Comparison of ENCODE assay signal across 8 cellular contexts in the genomic region with DNA sequence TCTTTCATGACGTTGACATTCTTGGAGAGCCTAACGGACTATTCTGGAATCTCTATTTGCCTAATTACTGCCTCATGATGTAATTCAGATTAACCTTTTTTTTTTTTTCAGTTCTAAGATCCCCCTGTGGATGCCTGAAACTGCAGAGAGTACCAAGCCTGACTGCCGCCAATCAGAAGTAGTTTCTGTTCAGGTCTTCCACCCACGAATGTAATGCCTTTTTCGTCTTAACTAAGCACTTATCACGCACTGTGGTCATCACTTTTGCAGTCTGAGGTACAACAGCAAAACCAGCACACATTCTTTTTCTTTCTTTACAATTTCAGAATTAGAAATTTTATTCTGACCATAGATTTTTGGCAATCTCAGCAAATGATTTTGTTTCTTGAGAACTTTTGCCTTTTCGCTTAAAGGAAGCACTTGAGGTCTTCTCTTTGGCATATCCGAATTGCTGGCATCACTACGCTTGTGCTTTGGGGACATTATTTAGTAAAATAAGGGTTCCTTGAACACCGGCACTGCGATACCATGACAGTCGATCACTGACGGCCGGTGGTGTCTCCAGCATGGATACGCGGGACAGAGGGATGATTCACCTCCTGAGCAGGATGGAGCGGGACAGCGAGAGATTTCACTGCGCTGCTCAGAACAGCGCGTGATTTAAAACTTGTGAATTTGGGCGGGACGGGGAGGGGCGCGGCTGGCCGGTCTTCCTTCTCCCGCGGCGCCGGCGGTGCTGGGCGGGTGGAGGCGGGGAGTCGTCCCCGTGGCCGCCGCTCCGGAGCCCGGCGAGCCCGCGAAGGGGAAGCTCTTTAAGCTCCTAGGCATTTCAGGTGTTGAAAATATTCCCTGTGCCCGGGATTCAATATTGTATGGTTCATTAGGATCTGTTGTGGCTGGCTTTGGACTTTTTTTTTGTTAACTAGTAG. TPM values are rescaled to one million over a fixed set of nuclear protein-coding genes. Genes with fewer than 3 reads are reported as not detected.
DNase-seq lines count a peak whose midpoint lies in the region; ATAC-seq and TF ChIP-seq lines count a peak whose summit lies in the region.

No MANE protein-coding gene starts in this region.

- H2BK20ac ChIP-seq in IMR-90 (ENCODE audit: low read depth, low read length) = no peak overlapping the region

- peaks cover 71% of the 10 kb centered on the region for H3K27me3 Mint-ChIP-seq in activated T-cell treated with anti-CD3 and anti-CD28 coated beads, Interleukin-2, amount 50 U/mL, for 24 hours
- peaks cover 28% of the 10 kb centered on the region for H3K27me3 Mint-ChIP-seq in osteocyte (ENCODE audit: unreplicated experiment)

- H3K36me3 Mint-ChIP-seq in activated T-cell treated with anti-CD3 and anti-CD28 coated beads, Interleukin-2, amount 50 U/mL, for 24 hours (ENCODE audit: low read depth) = peaks cover 2% of the 10 kb centered on the region
- H3K36me3 Mint-ChIP-seq in osteocyte (ENCODE audit: unreplicated experiment) = no peaks in the 10 kb centered on the region

- peaks cover 40% of the 10 kb centered on the region for H3K27me3 ChIP-seq in IMR-90 (ENCODE audit: control insufficient read depth, insufficient read depth, low read length)

- dilution Hi-C loops in IMR-90 (cut with HindIII; ENCODE audit: low sequenced_read_pairs, unreplicated experiment) = no loop called here

- CTCF ChIA-PET in IMR-90 (lab: Yijun Ruan, JAX) = interaction anchor here (0.6 kb wide), 1 partner anchor 443 kb away, joined by 4 read pairs; no protein-coding TSS in a partner anchor

- POLR2A ChIA-PET in IMR-90 (lab: Charles Lee; ENCODE audit: unreplicated experiment) = interaction anchor here (0.6 kb wide), 1 partner anchor 9 kb away, joined by 4 read pairs; no protein-coding TSS in a partner anchor

- peak overlapping the region; percentile 92 for H3K27ac Mint-ChIP-seq in activated T-cell treated with anti-CD3 and anti-CD28 coated beads, Interleukin-2, amount 50 U/mL, for 24 hours
- peak overlapping the region; percentile 0 for H3K27ac Mint-ChIP-seq in osteocyte (ENCODE audit: unreplicated experiment)

- H3K9ac ChIP-seq in IMR-90 (ENCODE audit: low read depth, low read length) = no peak overlapping the region; the same call in 1 of the 2 replicates

- 14% methylated on average over 22 of the region's 43 CpGs; no CpG with 5 or more reads in 1 of the 2 experiments for WGBS in IMR-90 (ENCODE audit: extremely low coverage in 2 of 2, insufficient read length in 1 of 2), 2 experiments

- ATAC-seq in GM21786 (IDR thresholded peaks at IDR 0.05; ENCODE audit: unreplicated experiment) (peak; percentile 72), IMR-90 (ENCODE audit: low read depth) (peak; percentile 95)

- intact Hi-C loops in IMR-90 (cut with micrococcal nuclease) = loop anchor here (10.0 kb wide), 1 partner anchor 58 kb away; no protein-coding TSS in a partner anchor

- H3K4ac ChIP-seq in IMR-90 (ENCODE audit: low read depth, low read length) = no peak overlapping the region

- no peak overlapping the region for H2BK15ac ChIP-seq in IMR-90 (ENCODE audit: low read depth, low read length)

- H2BK120ac ChIP-seq in IMR-90 (ENCODE audit: low read depth, low read length) = no peak overlapping the region

- H3K27ac ChIP-seq in IMR-90 (ENCODE audit: insufficient read depth, low read length) = no peak overlapping the region

- H3K4me3 ChIP-seq in IMR-90 (ENCODE audit: insufficient read depth, low read depth, low read length) (peak overlapping the region; percentile 9), foreskin fibroblast (ENCODE audit: low read depth in 1 of 2, low read length in 2 of 2) (peak overlapping the region; percentile 45 to 49)

- H4K91ac ChIP-seq in IMR-90 (ENCODE audit: insufficient read depth, low read depth, low read length) = no peak overlapping the region

- peak overlapping the region; percentile 81 for H3K4me3 Mint-ChIP-seq in activated T-cell treated with anti-CD3 and anti-CD28 coated beads, Interleukin-2, amount 50 U/mL, for 24 hours
- peak overlapping the region; percentile 78 for H3K4me3 Mint-ChIP-seq in osteocyte (ENCODE audit: unreplicated experiment)

- no TSS peak for BruUV-seq in IMR-90 (replicated peaks; lab: Mats Ljungman, UMichigan)

- no peak overlapping the region for H3K14ac ChIP-seq in IMR-90 (replicated peaks; ENCODE audit: low read depth, low read length)

- peak overlapping the region; percentile 77 for H2AFZ ChIP-seq in IMR-90 (replicated peaks; ENCODE audit: low read length, poor library complexity)

- peaks cover 3% of the 10 kb centered on the region; the same call in 1 of the 2 replicates for H3K9me3 ChIP-seq in IMR-90 (ENCODE audit: control insufficient read depth, insufficient read depth, low read length)

- TF ChIP-seq RAD21 in IMR-90 (IDR thresholded peaks at IDR 0.05; ENCODE audit: low read length) = no peak

- H3K4me1 ChIP-seq in IMR-90 (ENCODE audit: control insufficient read depth, insufficient read depth, low read length) = no peaks in the 10 kb centered on the region

- H3K4me2 ChIP-seq in IMR-90 (ENCODE audit: low read depth, low read length) = peak overlapping the region; percentile 65

- H3K79me1 ChIP-seq in IMR-90 (ENCODE audit: low read depth in 1 of 2, low read length in 2 of 2) = no peaks in the 10 kb centered on the region

- DNase-seq in DMS 273 (lab: John Stamatoyannopoulos, UW; ENCODE audit: unreplicated experiment) (peak; percentile 58), DMS 273 treated with DMSO at 0.1 percent for 48 hours (lab: John Stamatoyannopoulos, UW) (no peak), IMR-90 (peak; percentile 49), foreskin fibroblast (peak; percentile 45 to 80), osteocyte (ENCODE audit: extremely low spot score, unreplicated experiment) (no peak), UCSD-AML1 (lab: John Stamatoyannopoulos, UW; ENCODE audit: unreplicated experiment) (no peak)
- DNase-seq in activated T-cell treated with anti-CD3 and anti-CD28 coated beads, Interleukin-2, amount 50 U/mL, for 24 hours = no peak

- no peak overlapping the region for H2AK5ac ChIP-seq in IMR-90 (ENCODE audit: low read depth, low read length)

- TF ChIP-seq POLR2A in IMR-90 (IDR thresholded peaks at IDR 0.05; ENCODE audit: low read depth, low read length) = no peak

- H3K18ac ChIP-seq in IMR-90 (ENCODE audit: low read depth, low read length) = no peak overlapping the region

- TF ChIP-seq CTCF in IMR-90 (conservative IDR thresholded peaks at IDR 0.05; ENCODE audit: low read depth, low read length) (no peak), foreskin fibroblast (IDR thresholded peaks at IDR 0.05; ENCODE audit: low read depth, low read length) (no peak), osteocyte (IDR thresholded peaks at IDR 0.05) (no peak)

- in situ Hi-C loops in IMR-90 (cut with MboI; ENCODE audit: low sequenced_read_pairs) = no loop called here

- H3K4me1 Mint-ChIP-seq in activated T-cell treated with anti-CD3 and anti-CD28 coated beads, Interleukin-2, amount 50 U/mL, for 24 hours (ENCODE audit: low read depth) = peaks cover 57% of the 10 kb centered on the region
- peaks cover 13% of the 10 kb centered on the region for H3K4me1 Mint-ChIP-seq in osteocyte (ENCODE audit: unreplicated experiment)

- H3K36me3 ChIP-seq in IMR-90 (ENCODE audit: control insufficient read depth, insufficient read depth, low read length) = no peaks in the 10 kb centered on the region

- no peak overlapping the region for H4K8ac ChIP-seq in IMR-90 (ENCODE audit: low read depth in 2 of 2, low read length in 2 of 2)

- no peaks in the 10 kb centered on the region for H4K20me1 ChIP-seq in IMR-90 (ENCODE audit: insufficient read depth, low read length)

- H4K5ac ChIP-seq in IMR-90 (ENCODE audit: low read depth, low read length) = no peak overlapping the region

- no peak overlapping the region for H3K23ac ChIP-seq in IMR-90 (ENCODE audit: low read depth, low read length)

- no peaks in the 10 kb centered on the region for H3K9me1 ChIP-seq in IMR-90 (ENCODE audit: insufficient read depth, low read length)

- no peak overlapping the region for H2AK9ac ChIP-seq in IMR-90 (replicated peaks; ENCODE audit: low read depth, low read length, poor library complexity)

- no peak overlapping the region for H2BK5ac ChIP-seq in IMR-90 (ENCODE audit: low read depth, low read length, poor library complexity, severe bottlenecking)

- no peak overlapping the region for H3K56ac ChIP-seq in IMR-90 (ENCODE audit: extremely low read depth, insufficient read depth, low read length)

- H3K9me3 Mint-ChIP-seq in activated T-cell treated with anti-CD3 and anti-CD28 coated beads, Interleukin-2, amount 50 U/mL, for 24 hours = no peaks in the 10 kb centered on the region
- no peaks in the 10 kb centered on the region for H3K9me3 Mint-ChIP-seq in osteocyte (ENCODE audit: unreplicated experiment)

TF ChIP-seq in IMR-90, 13 proteins besides CTCF, POLR2A, EP300 and RAD21 (continues in another document):
- TF ChIP-seq RCOR1 (IDR thresholded peaks at IDR 0.05; ENCODE audit: insufficient replicate concordance, low read length) (no peak), FOS (IDR thresholded peaks at IDR 0.05; ENCODE audit: low read depth, low read length) (no peak), NFE2L2 (IDR thresholded peaks at IDR 0.05; ENCODE audit: low read depth, low read length) (no peak), BHLHE40 (IDR thresholded peaks at IDR 0.05; ENCODE audit: low read depth, low read length) (no peak), RFX5 (IDR thresholded peaks at IDR 0.05; ENCODE audit: low read depth, low read length) (no peak), SMC3 (IDR thresholded peaks at IDR 0.05; ENCODE audit: low read depth, low read length) (no peak), MXI1 (IDR thresholded peaks at IDR 0.05; ENCODE audit: borderline replicate concordance, low read depth, low read length) (no peak), MAFK (IDR thresholded peaks at IDR 0.05; ENCODE audit: low read depth, low read length) (no peak), CHD1 (IDR thresholded peaks at IDR 0.05; ENCODE audit: low read depth, low read length) (no peak)
- TF ChIP-seq, protein P1, sequence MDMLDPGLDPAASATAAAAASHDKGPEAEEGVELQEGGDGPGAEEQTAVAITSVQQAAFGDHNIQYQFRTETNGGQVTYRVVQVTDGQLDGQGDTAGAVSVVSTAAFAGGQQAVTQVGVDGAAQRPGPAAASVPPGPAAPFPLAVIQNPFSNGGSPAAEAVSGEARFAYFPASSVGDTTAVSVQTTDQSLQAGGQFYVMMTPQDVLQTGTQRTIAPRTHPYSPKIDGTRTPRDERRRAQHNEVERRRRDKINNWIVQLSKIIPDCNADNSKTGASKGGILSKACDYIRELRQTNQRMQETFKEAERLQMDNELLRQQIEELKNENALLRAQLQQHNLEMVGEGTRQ (IDR thresholded peaks at IDR 0.05; ENCODE audit: low read depth, low read length) = no peak

RNA-seq across cellular contexts. Expression of a gene that starts 32.0 kb away (rescaled TPM):
- total RNA-seq in IMR-90 (2012; rRNA removed) (not detected in 2 replicates), osteocyte (not detected in 2 replicates)
- polyA plus RNA-seq in IMR-90 (2012; rRNA removed) = 0.03 TPM in 1 of 2 replicates, not detected in the other
- polyA plus RNA-seq in IMR-90 (2012; cell fraction: cytosol; rRNA removed) = not detected in 2 replicates
- polyA plus RNA-seq in IMR-90 (2012; cell fraction: nucleus; rRNA removed; ENCODE audit: low replicate concordance) = 0.02 and 0.05 TPM in 2 replicates

RNA-seq across cellular contexts. Expression of a gene that starts 38.8 kb away (rescaled TPM):
- total RNA-seq in IMR-90 (2012; rRNA removed) (not detected in 2 replicates), osteocyte (not detected in 2 replicates)
- not detected in 2 replicates for polyA plus RNA-seq in IMR-90 (2012; rRNA removed)
- not detected in 2 replicates for polyA plus RNA-seq in IMR-90 (2012; cell fraction: cytosol; rRNA removed)
- polyA plus RNA-seq in IMR-90 (2012; cell fraction: nucleus; rRNA removed; ENCODE audit: low replicate concordance) = not detected in 2 replicates

Comparison
In these comparisons a context has a peak if more than half of its experiments do, and no peak if none do; other contexts are left out.
1. DNase-seq: peak in DMS 273 (single experiment), IMR-90 (single experiment) and foreskin fibroblast (2 of 2); none in DMS 273 treated with DMSO at 0.1 percent for 48 hours (single experiment), activated T-cell treated with anti-CD3 and anti-CD28 coated beads, Interleukin-2, amount 50 U/mL, for 24 hours (single experiment), osteocyte (single experiment) and UCSD-AML1 (single experiment).